ENCODE assay signal across 1 cellular context in genomic region chr16:18610147-18610803, GRCh38. TPM values are rescaled to one million over a fixed set of nuclear protein-coding genes. Genes with fewer than 3 reads are reported as not detected.
A peak's percentile ranks its signal among the peaks of the same experiment; 100 is the strongest.
DNase-seq lines count a peak whose midpoint lies in the region; ATAC-seq, FAIRE-seq and TF ChIP-seq lines count a peak whose summit lies in the region.
"Not testable (repeated sequence)": the region's sequence is repeated elsewhere in the genome, so short reads cannot be mapped to it uniquely, and the experiment has no call there.

No MANE protein-coding gene starts in this region.

- H3K27ac ChIP-seq in HepG2 (ENCODE audit: extremely low read length, insufficient read depth, low read length) = not testable (repeated sequence)

- TF ChIP-seq CTCF in HepG2 (CRISPR knock-in tag; IDR thresholded peaks at IDR 0.05) = not testable (repeated sequence)

- 7% methylated on average over 4 of the region's 4 CpGs for WGBS in HepG2 (ENCODE audit: low lambda C conversion rate)

- peaks cover 23% of the 10 kb centered on the region for H3K4me1 ChIP-seq in HepG2 (ENCODE audit: insufficient read depth, low read length)

- TF ChIP-seq EP300 in HepG2 (IDR thresholded peaks at IDR 0.05; ENCODE audit: low read depth in 2 of 2, low read length in 2 of 2); HepG2 (CRISPR knock-in tag; IDR thresholded peaks at IDR 0.05; ENCODE audit: borderline replicate concordance): not testable (repeated sequence)

- H3K4me3 ChIP-seq in HepG2 (replicated peaks in 1 of 3; ENCODE audit: insufficient read depth in 1 of 3, low read depth in 2 of 3, low read length in 3 of 3) = not testable (repeated sequence)

- not testable (repeated sequence) for H2AFZ ChIP-seq in HepG2 (ENCODE audit: low read length)

- H3K9me3 ChIP-seq in HepG2 (ENCODE audit: low read length) = not testable (repeated sequence)

- H3K9ac ChIP-seq in HepG2 (ENCODE audit: insufficient read depth, low read depth, low read length) = not testable (repeated sequence)

- H3K4me2 ChIP-seq in HepG2 (ENCODE audit: low read depth, low read length) = peak overlapping the region; percentile 42; the same call in 1 of the 2 replicates

- not testable (repeated sequence) for FAIRE-seq in HepG2 (lab: Jason Lieb, UNC)

- POLR2A ChIA-PET in HepG2 (lab: Yijun Ruan, JAX) = not testable (repeated sequence)

- not testable (repeated sequence) for H3K36me3 ChIP-seq in HepG2 (replicated peaks in 1 of 2; ENCODE audit: control insufficient read depth in 1 of 2, insufficient read depth in 2 of 2, low read length in 2 of 2)

- DNase-seq in HepG2 (ENCODE audit: low spot score) = not testable (repeated sequence)

- TF ChIP-seq POLR2A in HepG2 (IDR thresholded peaks at IDR 0.05; ENCODE audit: insufficient read depth in 1 of 2, low read depth in 2 of 2, low read length in 2 of 2) = not testable (repeated sequence)

- intact Hi-C loops in HepG2 (cut with micrococcal nuclease; ENCODE audit: unreplicated experiment) = not testable (repeated sequence)

- not testable (repeated sequence) for TF ChIP-seq RAD21 in HepG2 (CRISPR knock-in tag; IDR thresholded peaks at IDR 0.05)

- not testable (repeated sequence) for H3K79me2 ChIP-seq in HepG2 (ENCODE audit: insufficient read depth, low read length)

- CTCF ChIA-PET in HepG2 (lab: Yijun Ruan, JAX; ENCODE audit: low intra/inter-chr PET ratio, low total read pairs) = not testable (repeated sequence)

- in situ Hi-C loops in HepG2 (cut with HindIII; ENCODE audit: extremely low pct_ligation_motif_present, low pct_unique_long_range_greater_than_20kb) = not testable (repeated sequence)

- H3K27me3 ChIP-seq in HepG2 (ENCODE audit: control insufficient read depth in 1 of 2, insufficient read depth in 2 of 2, low read length in 2 of 2) = not testable (repeated sequence)

- ATAC-seq in HepG2 = not testable (repeated sequence)

- H4K20me1 ChIP-seq in HepG2 (ENCODE audit: insufficient read depth, low read length) = not testable (repeated sequence)

- BruUV-seq in HepG2 (replicated peaks; lab: Mats Ljungman, UMichigan) = not testable (repeated sequence)

TF ChIP-seq in HepG2, 621 proteins besides CTCF, POLR2A, EP300 and RAD21 (continues in another document):
- TF ChIP-seq, protein P1, sequence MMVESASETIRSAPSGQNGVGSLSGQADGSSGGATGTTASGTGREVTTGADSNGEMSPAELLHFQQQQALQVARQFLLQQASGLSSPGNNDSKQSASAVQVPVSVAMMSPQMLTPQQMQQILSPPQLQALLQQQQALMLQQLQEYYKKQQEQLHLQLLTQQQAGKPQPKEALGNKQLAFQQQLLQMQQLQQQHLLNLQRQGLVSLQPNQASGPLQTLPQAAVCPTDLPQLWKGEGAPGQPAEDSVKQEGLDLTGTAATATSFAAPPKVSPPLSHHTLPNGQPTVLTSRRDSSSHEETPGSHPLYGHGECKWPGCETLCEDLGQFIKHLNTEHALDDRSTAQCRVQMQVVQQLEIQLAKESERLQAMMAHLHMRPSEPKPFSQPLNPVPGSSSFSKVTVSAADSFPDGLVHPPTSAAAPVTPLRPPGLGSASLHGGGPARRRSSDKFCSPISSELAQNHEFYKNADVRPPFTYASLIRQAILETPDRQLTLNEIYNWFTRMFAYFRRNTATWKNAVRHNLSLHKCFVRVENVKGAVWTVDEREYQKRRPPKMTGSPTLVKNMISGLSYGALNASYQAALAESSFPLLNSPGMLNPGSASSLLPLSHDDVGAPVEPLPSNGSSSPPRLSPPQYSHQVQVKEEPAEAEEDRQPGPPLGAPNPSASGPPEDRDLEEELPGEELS (CRISPR knock-in tag; IDR thresholded peaks at IDR 0.05) = peak; percentile 30; the same call in 1 of the 2 replicates
- TF ChIP-seq FOXA1 (IDR thresholded peaks at IDR 0.05) (peak; percentile 43; the same call in 1 of the 2 replicates), SOX6 (CRISPR knock-in tag; IDR thresholded peaks at IDR 0.05) (peak; percentile 72), BCL6 (CRISPR knock-in tag; IDR thresholded peaks at IDR 0.05) (0 out of 2 replicates have a peak, but pooled peaks have one; percentile 40), MED1 (CRISPR knock-in tag; IDR thresholded peaks at IDR 0.05) (0 out of 2 replicates have a peak, but pooled peaks have one; percentile 5), FOXA3 (CRISPR knock-in tag; IDR thresholded peaks at IDR 0.05) (peak; percentile 52), SOX13 (CRISPR knock-in tag; conservative IDR thresholded peaks at IDR 0.05 in 1 of 2, IDR thresholded peaks at IDR 0.05 in 1 of 2) (peak in 1 of 2 experiments; percentile 61; a peak in 1 of 4 replicates), SKI (IDR thresholded peaks at IDR 0.05; ENCODE audit: partially characterized antibody) (peak; percentile 56), SOX5 (CRISPR knock-in tag; IDR thresholded peaks at IDR 0.05; ENCODE audit: borderline replicate concordance) (peak; percentile 62; the same call in 1 of the 2 replicates)
- TF ChIP-seq FOXA1 (CRISPR knock-in tag; IDR thresholded peaks at IDR 0.05); SOX6 (IDR thresholded peaks at IDR 0.05); SOX13 (IDR thresholded peaks at IDR 0.05): not testable (repeated sequence)
- TF ChIP-seq, protein P2, sequence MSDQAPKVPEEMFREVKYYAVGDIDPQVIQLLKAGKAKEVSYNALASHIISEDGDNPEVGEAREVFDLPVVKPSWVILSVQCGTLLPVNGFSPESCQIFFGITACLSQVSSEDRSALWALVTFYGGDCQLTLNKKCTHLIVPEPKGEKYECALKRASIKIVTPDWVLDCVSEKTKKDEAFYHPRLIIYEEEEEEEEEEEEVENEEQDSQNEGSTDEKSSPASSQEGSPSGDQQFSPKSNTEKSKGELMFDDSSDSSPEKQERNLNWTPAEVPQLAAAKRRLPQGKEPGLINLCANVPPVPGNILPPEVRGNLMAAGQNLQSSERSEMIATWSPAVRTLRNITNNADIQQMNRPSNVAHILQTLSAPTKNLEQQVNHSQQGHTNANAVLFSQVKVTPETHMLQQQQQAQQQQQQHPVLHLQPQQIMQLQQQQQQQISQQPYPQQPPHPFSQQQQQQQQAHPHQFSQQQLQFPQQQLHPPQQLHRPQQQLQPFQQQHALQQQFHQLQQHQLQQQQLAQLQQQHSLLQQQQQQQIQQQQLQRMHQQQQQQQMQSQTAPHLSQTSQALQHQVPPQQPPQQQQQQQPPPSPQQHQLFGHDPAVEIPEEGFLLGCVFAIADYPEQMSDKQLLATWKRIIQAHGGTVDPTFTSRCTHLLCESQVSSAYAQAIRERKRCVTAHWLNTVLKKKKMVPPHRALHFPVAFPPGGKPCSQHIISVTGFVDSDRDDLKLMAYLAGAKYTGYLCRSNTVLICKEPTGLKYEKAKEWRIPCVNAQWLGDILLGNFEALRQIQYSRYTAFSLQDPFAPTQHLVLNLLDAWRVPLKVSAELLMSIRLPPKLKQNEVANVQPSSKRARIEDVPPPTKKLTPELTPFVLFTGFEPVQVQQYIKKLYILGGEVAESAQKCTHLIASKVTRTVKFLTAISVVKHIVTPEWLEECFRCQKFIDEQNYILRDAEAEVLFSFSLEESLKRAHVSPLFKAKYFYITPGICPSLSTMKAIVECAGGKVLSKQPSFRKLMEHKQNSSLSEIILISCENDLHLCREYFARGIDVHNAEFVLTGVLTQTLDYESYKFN (CRISPR knock-in tag; conservative IDR thresholded peaks at IDR 0.05) = peak; percentile 42; the same call in 1 of the 2 replicates

RNA-seq across cellular contexts. Expression of gene NOMO2, which starts 48.4 kb away (rescaled TPM):
- total RNA-seq in HepG2 (2016; rRNA removed; fragmentation: Illumina TruSeq; extraction: Trizol) = 122 and 217 TPM in 2 replicates
- 46.7 and 50.8 TPM in 2 replicates for total RNA-seq in HepG2 (2016; cell fraction: cytosol; rRNA removed; fragmentation: Illumina TruSeq; extraction: Trizol; ENCODE audit: low read depth)
- total RNA-seq in HepG2 (2016; cell fraction: insoluble cytoplasmic fraction; rRNA removed; fragmentation: Illumina TruSeq; extraction: Trizol) = 111 and 216 TPM in 2 replicates
- 81.2 and 84.7 TPM in 2 replicates for total RNA-seq in HepG2 (2016; cell fraction: membrane; rRNA removed; fragmentation: Illumina TruSeq; extraction: Trizol)
- total RNA-seq in HepG2 (2016; cell fraction: nucleus; rRNA removed; fragmentation: Illumina TruSeq; extraction: Trizol) = 242 and 298 TPM in 2 replicates
- polyA plus RNA-seq in HepG2 (2011; rRNA removed) = 372 and 518 TPM in 2 replicates
- polyA plus RNA-seq in HepG2 (2011; cell fraction: cytosol; rRNA removed) = 323 and 357 TPM in 2 replicates
- 366 and 382 TPM in 2 replicates for polyA plus RNA-seq in HepG2 (2011; cell fraction: nucleus; rRNA removed)
- polyA plus RNA-seq in HepG2 (2012) = 316 and 486 TPM in 2 replicates
- 28.4 and 28.9 TPM in 2 replicates for polyA plus RNA-seq in HepG2 (2016; cell fraction: cytosol; fragmentation: Illumina TruSeq; extraction: Trizol; ENCODE audit: low read depth)
- polyA plus RNA-seq in HepG2 (2016; cell fraction: insoluble cytoplasmic fraction; fragmentation: Illumina TruSeq; extraction: Trizol; ENCODE audit: low read depth) = 110 and 140 TPM in 2 replicates
- polyA plus RNA-seq in HepG2 (2016; cell fraction: membrane; fragmentation: Illumina TruSeq; extraction: Trizol; ENCODE audit: low read depth) = 63.9 and 69.0 TPM in 2 replicates
- polyA plus RNA-seq in HepG2 (2016; cell fraction: nucleus; fragmentation: Illumina TruSeq; extraction: Trizol; ENCODE audit: insufficient read depth, low read depth) = 396 and 413 TPM in 2 replicates
- 130 and 401 TPM in 2 replicates for polyA minus RNA-seq in HepG2 (2011; rRNA and poly(A)+ RNA removed; ENCODE audit: low replicate concordance)
- polyA minus RNA-seq in HepG2 (2011; cell fraction: cytosol; rRNA and poly(A)+ RNA removed) = 255 and 305 TPM in 2 replicates
- 114 and 160 TPM in 2 replicates for polyA minus RNA-seq in HepG2 (2011; cell fraction: nucleus; rRNA and poly(A)+ RNA removed)
